In genomic region chr10:7233259-7233991, GRCh38 we compare ENCODE assay signal across 16 cellular contexts.
A peak's percentile ranks its signal among the peaks of the same experiment; 100 is the strongest.
DNase-seq lines count a peak whose midpoint lies in the region; ATAC-seq, FAIRE-seq and TF ChIP-seq lines count a peak whose summit lies in the region.
"Had no signal": no experiment of that assay in that cellular context is flagged by ENCODE, and none has a peak within 500 bp of the region (broad histone marks: within the 10 kb centered on the region; RNA-seq: fewer than 3 reads in every experiment).

No MANE protein-coding gene starts in this region.

- no peak overlapping the region for H3K9ac ChIP-seq in HepG2 (ENCODE audit: insufficient read depth, low read depth, low read length)

- no peak overlapping the region for H3K27ac Mint-ChIP-seq in activated CD8-positive, alpha-beta memory T cell treated with anti-CD3 and anti-CD28 coated beads, Interleukin-2, amount 10 ng/mL, durations not matched to agents 7 days and 5 days
- H3K27ac Mint-ChIP-seq in activated naive CD8-positive, alpha-beta T cell treated with anti-CD3 and anti-CD28 coated beads, Interleukin-2, amount 10 ng/mL, durations not matched to agents 7 days and 5 days, result peak overlapping the region; percentile 31
- H3K27ac Mint-ChIP-seq: memory B cell had no signal

- CTCF ChIA-PET in activated CD8-positive, alpha-beta memory T cell treated with anti-CD3 and anti-CD28 coated beads, Interleukin-2, amount 10 ng/mL, durations not matched to agents 7 days and 5 days (lab: Charles Lee), result interaction anchor here (1.8 kb wide), 1 partner anchor 10 kb away, joined by 4 read pairs; no protein-coding TSS in a partner anchor
- CTCF ChIA-PET in HepG2 (lab: Yijun Ruan, JAX; ENCODE audit: low intra/inter-chr PET ratio, low total read pairs), result no interaction called here

- no peak overlapping the region for H3K4me2 ChIP-seq in HepG2 (ENCODE audit: low read depth, low read length)

- H3K4me1 ChIP-seq in HepG2 (ENCODE audit: insufficient read depth, low read length), result peaks cover 13% of the 10 kb centered on the region
- H3K4me1 ChIP-seq in suprapubic skin, result peaks cover 5% of the 10 kb centered on the region
- H3K4me1 ChIP-seq: colonic mucosa had no signal

- peak; percentile 53 for ATAC-seq in activated CD8-positive, alpha-beta memory T cell treated with anti-CD3 and anti-CD28 coated beads, Interleukin-2, amount 10 ng/mL, durations not matched to agents 7 days and 5 days
- peak; percentile 39 for ATAC-seq in activated naive CD8-positive, alpha-beta T cell treated with anti-CD3 and anti-CD28 coated beads, Interleukin-2, amount 10 ng/mL, durations not matched to agents 7 days and 5 days (ENCODE audit: low read depth)
- peak; percentile 49; the same call in 1 of the 3 replicates for ATAC-seq in HepG2

- peaks cover 23% of the 10 kb centered on the region for H3K4me1 Mint-ChIP-seq in activated CD8-positive, alpha-beta memory T cell treated with anti-CD3 and anti-CD28 coated beads, Interleukin-2, amount 10 ng/mL, durations not matched to agents 7 days and 5 days
- peaks cover 27% of the 10 kb centered on the region for H3K4me1 Mint-ChIP-seq in activated naive CD8-positive, alpha-beta T cell treated with anti-CD3 and anti-CD28 coated beads, Interleukin-2, amount 10 ng/mL, durations not matched to agents 7 days and 5 days
- H3K4me1 Mint-ChIP-seq: memory B cell had no signal

- H3K4me3 Mint-ChIP-seq in activated CD8-positive, alpha-beta memory T cell treated with anti-CD3 and anti-CD28 coated beads, Interleukin-2, amount 10 ng/mL, durations not matched to agents 7 days and 5 days, result no peak overlapping the region
- peak overlapping the region; percentile 37 for H3K4me3 Mint-ChIP-seq in activated naive CD8-positive, alpha-beta T cell treated with anti-CD3 and anti-CD28 coated beads, Interleukin-2, amount 10 ng/mL, durations not matched to agents 7 days and 5 days
- H3K4me3 Mint-ChIP-seq: memory B cell had no signal

- H3K36me3 ChIP-seq in HepG2 (replicated peaks in 1 of 2; ENCODE audit: control insufficient read depth in 1 of 2, insufficient read depth in 2 of 2, low read length in 2 of 2) (no peaks in the 10 kb centered on the region), suprapubic skin (no peaks in the 10 kb centered on the region)
- H3K36me3 ChIP-seq: adrenal gland, colonic mucosa, WERI-Rb-1 had no signal

- intact Hi-C loops in HepG2 (cut with micrococcal nuclease; ENCODE audit: unreplicated experiment), result no loop called here

- no peak for DNase-seq in activated CD8-positive, alpha-beta memory T cell treated with anti-CD3 and anti-CD28 coated beads, Interleukin-2, amount 10 ng/mL, durations not matched to agents 7 days and 5 days
- DNase-seq in activated CD8-positive, alpha-beta memory T cell treated with anti-CD3 and anti-CD28 coated beads for 24 hours, result no peak
- DNase-seq in activated naive CD8-positive, alpha-beta T cell treated with anti-CD3 and anti-CD28 coated beads, Interleukin-2, amount 10 ng/mL, durations not matched to agents 7 days and 5 days, result no peak
- DNase-seq in HepG2 (ENCODE audit: low spot score), result peak; percentile 9
- DNase-seq in suprapubic skin (ENCODE audit: low spot score in 2 of 2), result no peak
- no peak for DNase-seq in NCI-H1694 (lab: John Stamatoyannopoulos, UW)
- no peak for DNase-seq in epidermal melanocyte (ENCODE audit: insufficient read length, low spot score)
- no peak for DNase-seq in cerebellum (ENCODE audit: low spot score)
- DNase-seq: adrenal gland; colonic mucosa; DMS 273 treated with DMSO at 0.1 percent for 48 hours; HCEC 1CT; Karpas-422; stimulated activated CD4-positive, alpha-beta T cell treated with anti-CD3 and anti-CD28 coated beads, Interleukin-12 subunit alpha, Interleukin-12 subunit beta, amount 100 ng/mL, for 4 hours; WERI-Rb-1 had no signal

- H3K27ac ChIP-seq in HepG2 (ENCODE audit: extremely low read length, insufficient read depth, low read length) (no peak overlapping the region), suprapubic skin (peak overlapping the region; percentile 11)
- H3K27ac ChIP-seq: adrenal gland, colonic mucosa, WERI-Rb-1 had no signal

- TF ChIP-seq CTCF in HepG2 (CRISPR knock-in tag; IDR thresholded peaks at IDR 0.05), result no peak
- TF ChIP-seq CTCF in suprapubic skin (IDR thresholded peaks at IDR 0.05), result no peak

- H3K4me3 ChIP-seq in HepG2 (replicated peaks in 1 of 3; ENCODE audit: insufficient read depth in 1 of 3, low read depth in 2 of 3, low read length in 3 of 3) (no peak overlapping the region), suprapubic skin (no peak overlapping the region)
- H3K4me3 ChIP-seq: adrenal gland, colonic mucosa had no signal

- H3K9me3 ChIP-seq in HepG2 (ENCODE audit: low read length) (0 out of 2 replicates have a peak, but pooled peaks cover 6% of the 10 kb centered on the region), suprapubic skin (no peaks in the 10 kb centered on the region)
- H3K9me3 ChIP-seq: adrenal gland, colonic mucosa had no signal

- H3K27me3 Mint-ChIP-seq in activated CD8-positive, alpha-beta memory T cell treated with anti-CD3 and anti-CD28 coated beads, Interleukin-2, amount 10 ng/mL, durations not matched to agents 7 days and 5 days, result no peaks in the 10 kb centered on the region
- no peaks in the 10 kb centered on the region for H3K27me3 Mint-ChIP-seq in activated naive CD8-positive, alpha-beta T cell treated with anti-CD3 and anti-CD28 coated beads, Interleukin-2, amount 10 ng/mL, durations not matched to agents 7 days and 5 days
- H3K27me3 Mint-ChIP-seq: memory B cell had no signal

- peaks cover 43% of the 10 kb centered on the region for H3K36me3 Mint-ChIP-seq in activated CD8-positive, alpha-beta memory T cell treated with anti-CD3 and anti-CD28 coated beads, Interleukin-2, amount 10 ng/mL, durations not matched to agents 7 days and 5 days
- peaks cover 60% of the 10 kb centered on the region for H3K36me3 Mint-ChIP-seq in activated naive CD8-positive, alpha-beta T cell treated with anti-CD3 and anti-CD28 coated beads, Interleukin-2, amount 10 ng/mL, durations not matched to agents 7 days and 5 days

- no peaks in the 10 kb centered on the region for H3K9me3 Mint-ChIP-seq in activated CD8-positive, alpha-beta memory T cell treated with anti-CD3 and anti-CD28 coated beads, Interleukin-2, amount 10 ng/mL, durations not matched to agents 7 days and 5 days (ENCODE audit: low read depth)
- H3K9me3 Mint-ChIP-seq in activated naive CD8-positive, alpha-beta T cell treated with anti-CD3 and anti-CD28 coated beads, Interleukin-2, amount 10 ng/mL, durations not matched to agents 7 days and 5 days, result peaks cover 2% of the 10 kb centered on the region

- H3K27me3 ChIP-seq in HepG2 (ENCODE audit: control insufficient read depth in 1 of 2, insufficient read depth in 2 of 2, low read length in 2 of 2), result peaks cover 0 to 4% of the 10 kb centered on the region in 2 experiments; a peak in 1 of 5 replicates
- H3K27me3 ChIP-seq in suprapubic skin, result no peaks in the 10 kb centered on the region
- H3K27me3 ChIP-seq: adrenal gland, colonic mucosa had no signal

- TF ChIP-seq RAD21 in HepG2 (CRISPR knock-in tag; IDR thresholded peaks at IDR 0.05), result no peak

- in situ Hi-C loops in HepG2 (cut with HindIII; ENCODE audit: extremely low pct_ligation_motif_present, low pct_unique_long_range_greater_than_20kb), result no loop called here

- 0% methylated on average over 4 of the region's 4 CpGs for WGBS in HepG2 (ENCODE audit: low lambda C conversion rate)
- 69% methylated on average over 4 of the region's 4 CpGs for WGBS in suprapubic skin

- POLR2A ChIA-PET in activated naive CD8-positive, alpha-beta T cell treated with anti-CD3 and anti-CD28 coated beads, Interleukin-2, amount 10 ng/mL, durations not matched to agents 7 days and 5 days (lab: Charles Lee), result no interaction called here
- POLR2A ChIA-PET in HepG2 (lab: Yijun Ruan, JAX), result no interaction called here

- TF ChIP-seq EP300 in HepG2 (IDR thresholded peaks at IDR 0.05; ENCODE audit: low read depth in 2 of 2, low read length in 2 of 2) (no peak), HepG2 (CRISPR knock-in tag; IDR thresholded peaks at IDR 0.05; ENCODE audit: borderline replicate concordance) (no peak), suprapubic skin (IDR thresholded peaks at IDR 0.05) (no peak)

- no peak overlapping the region for H2AFZ ChIP-seq in HepG2 (ENCODE audit: low read length)

- TF ChIP-seq POLR2A in HepG2 (IDR thresholded peaks at IDR 0.05; ENCODE audit: insufficient read depth in 1 of 2, low read depth in 2 of 2, low read length in 2 of 2) (no peak), suprapubic skin (IDR thresholded peaks at IDR 0.05) (no peak)

- no peak for FAIRE-seq in HepG2 (lab: Jason Lieb, UNC)

- BruUV-seq in HepG2 (replicated peaks; lab: Mats Ljungman, UMichigan), result no TSS peak

- H3K79me2 ChIP-seq in HepG2 (ENCODE audit: insufficient read depth, low read length), result no peaks in the 10 kb centered on the region

- H4K20me1 ChIP-seq in HepG2 (ENCODE audit: insufficient read depth, low read length), result no peaks in the 10 kb centered on the region

TF ChIP-seq in HepG2, 621 proteins besides CTCF, POLR2A, EP300 and RAD21 (continues in another document):
- TF ChIP-seq ZNF251 (CRISPR knock-in tag; IDR thresholded peaks at IDR 0.05) (no peak), TFDP1 (CRISPR knock-in tag; IDR thresholded peaks at IDR 0.05; ENCODE audit: borderline replicate concordance) (no peak), SMAD3 (CRISPR knock-in tag; IDR thresholded peaks at IDR 0.05) (no peak), ATRX (CRISPR knock-in tag; IDR thresholded peaks at IDR 0.05; ENCODE audit: borderline replicate concordance) (no peak)
